In the genomic region with DNA sequence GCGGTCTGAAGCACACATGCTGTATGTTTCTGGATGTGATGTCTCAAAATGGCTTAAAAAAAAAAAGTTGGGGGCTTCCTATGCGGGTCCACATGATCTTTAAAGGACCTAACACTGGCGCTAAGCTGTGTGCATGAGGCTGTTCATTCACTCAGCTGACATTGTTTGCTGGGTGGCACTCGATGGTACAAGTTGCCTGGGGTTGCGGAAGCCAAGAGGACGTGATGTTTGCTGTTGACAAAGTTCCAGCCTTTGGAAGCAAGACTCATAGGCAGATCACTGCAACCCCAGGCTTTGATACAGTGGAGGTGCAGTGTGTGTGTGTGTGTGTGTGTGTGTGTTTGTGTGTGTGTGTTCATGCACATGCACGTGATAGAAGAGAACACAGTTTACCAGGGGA, we compare ENCODE assay signal across 25 cellular contexts. TPM values are rescaled to one million over a fixed set of nuclear protein-coding genes. Genes with fewer than 3 reads are reported as not detected.
DNase-seq lines count a peak whose midpoint lies in the region; ATAC-seq and TF ChIP-seq lines count a peak whose summit lies in the region.
"Had no signal": no experiment of that assay in that cellular context is flagged by ENCODE, and none has a peak within 500 bp of the region (broad histone marks: within the 10 kb centered on the region; RNA-seq: fewer than 3 reads in every experiment).

No MANE protein-coding gene starts in this region.

- no peak overlapping the region for H3K4me3 Mint-ChIP-seq in GM23338
- H3K4me3 Mint-ChIP-seq: activated naive CD8-positive, alpha-beta T cell; CD14-positive monocyte; WTC11 had no signal

- peaks cover 12% of the 10 kb centered on the region for H3K4me1 ChIP-seq in GM23338 (ENCODE audit: insufficient read depth)
- H3K4me1 ChIP-seq in left lung: peaks cover 5 to 7% of the 10 kb centered on the region in 2 donors

- H3K9me3 ChIP-seq in left lung: no peaks in the 10 kb centered on the region
- H3K9me3 ChIP-seq: neutrophil, upper lobe of left lung had no signal

- H3K4me1 Mint-ChIP-seq in GM23338: peaks cover 33% of the 10 kb centered on the region

- no peaks in the 10 kb centered on the region for H3K9me2 ChIP-seq in GM23338 (ENCODE audit: insufficient read depth)

- no peak for ATAC-seq in GM23338
- peak; percentile 34 for ATAC-seq in left lung
- ATAC-seq: SK-N-SH treated with all-trans-retinoic acid at 6 μM for 48 hours; stimulated activated naive CD8-positive, alpha-beta T cell treated with anti-CD3 and anti-CD28 coated beads, Interleukin-15, Interleukin-2, amounts not matched to agents 100 U/mL and 50 U/mL, for 24 hours had no signal

- peaks cover 14% of the 10 kb centered on the region for H3K36me3 Mint-ChIP-seq in GM23338 (ENCODE audit: low read depth)

- intact Hi-C loops in left lung (cut with DNase I): no loop called here

- H4K20me1 ChIP-seq in GM23338 (replicated peaks; ENCODE audit: insufficient read depth): no peaks in the 10 kb centered on the region

- DNase-seq in GM23338 (ENCODE audit: low spot score): no peak
- peak; percentile 18 for DNase-seq in cerebellar cortex (ENCODE audit: low spot score)
- no peak for DNase-seq in left lung
- DNase-seq in putamen (ENCODE audit: low spot score): peak; percentile 91
- no peak for DNase-seq in NCI-H524 treated with DMSO at 0.1 percent for 48 hours (lab: John Stamatoyannopoulos, UW)
- no peak for DNase-seq in NCI-H510A (lab: John Stamatoyannopoulos, UW)
- DNase-seq in NCI-H1105 (lab: John Stamatoyannopoulos, UW): no peak
- DNase-seq: activated CD8-positive, alpha-beta memory T cell treated with anti-CD3 and anti-CD28 coated beads, Interleukin-2, amount 50 U/mL, for 4 hours; EL; GOT3; IMR-90; NCI-H510A treated with DMSO at 0.1 percent for 48 hours; stimulated activated CD4-positive, alpha-beta T cell treated with anti-CD3 and anti-CD28 coated beads, Interleukin-12 subunit alpha, Interleukin-12 subunit beta, amount 100 ng/mL, for 4 hours; stimulated activated CD4-positive, alpha-beta T cell treated with anti-CD3 and anti-CD28 coated beads, Interleukin-4, amount 100 ng/mL, for 4 hours; stimulated activated naive CD8-positive, alpha-beta T cell treated with anti-CD3 and anti-CD28 coated beads, Interleukin-15, Interleukin-2, amounts not matched to agents 100 U/mL and 50 U/mL, for 24 hours had no signal

- H3K9me3 Mint-ChIP-seq in GM23338: peaks cover 22% of the 10 kb centered on the region
- H3K9me3 Mint-ChIP-seq: activated T-helper 2 cell treated with anti-CD3 and anti-CD28 coated beads, Interferon-gamma antibody, Interleukin-2, Interleukin-4, amounts not matched to agents 10 μg/mL and 5 μg/mL and 100 μg/mL, durations not matched to agents 14 hours and 24 hours and 36 hours; CD14-positive monocyte had no signal

- H3K27ac ChIP-seq in GM23338 (ENCODE audit: low read depth): no peak overlapping the region
- H3K27ac ChIP-seq in left lung: no peak overlapping the region
- H3K27ac ChIP-seq: neutrophil, upper lobe of left lung had no signal

- H3K27me3 ChIP-seq in GM23338 (ENCODE audit: insufficient read depth): no peaks in the 10 kb centered on the region
- H3K27me3 ChIP-seq in left lung: no peaks in the 10 kb centered on the region
- H3K27me3 ChIP-seq: neutrophil, upper lobe of left lung had no signal

- H3K27ac Mint-ChIP-seq in GM23338: peak overlapping the region; percentile 18; the same call in 1 of the 2 replicates
- H3K27ac Mint-ChIP-seq: activated naive CD8-positive, alpha-beta T cell; activated T-helper 2 cell treated with anti-CD3 and anti-CD28 coated beads, Interferon-gamma antibody, Interleukin-2, Interleukin-4, amounts not matched to agents 10 μg/mL and 5 μg/mL and 100 μg/mL, durations not matched to agents 14 hours and 24 hours and 36 hours; WTC11 had no signal

- no peak for TF ChIP-seq CTCF in GM23338 (conservative IDR thresholded peaks at IDR 0.05; ENCODE audit: low read depth in 2 of 2)
- no peak for TF ChIP-seq CTCF in left lung (IDR thresholded peaks at IDR 0.05)

- H3K4me2 ChIP-seq in GM23338: no peak overlapping the region

- no peaks in the 10 kb centered on the region for H3K79me2 ChIP-seq in GM23338 (replicated peaks; ENCODE audit: insufficient read depth)

- H3K4me3 ChIP-seq in GM23338: no peak overlapping the region
- no peak overlapping the region for H3K4me3 ChIP-seq in left lung
- H3K4me3 ChIP-seq: upper lobe of left lung had no signal

- H3F3A ChIP-seq in GM23338 (replicated peaks; ENCODE audit: low read depth): 0 out of 2 replicates have a peak, but pooled peaks cover 4% of the 10 kb centered on the region

- H3K36me3 ChIP-seq in GM23338 (ENCODE audit: insufficient read depth) (no peaks in the 10 kb centered on the region), left lung (no peaks in the 10 kb centered on the region)
- H3K36me3 ChIP-seq: neutrophil had no signal

- peaks cover 26% of the 10 kb centered on the region for H3K27me3 Mint-ChIP-seq in GM23338 (ENCODE audit: insufficient read depth, low read depth, poor library complexity)
- H3K27me3 Mint-ChIP-seq: activated naive CD8-positive, alpha-beta T cell had no signal

- H2AFZ ChIP-seq in GM23338: no peak overlapping the region

TF ChIP-seq in GM23338, 12 proteins besides CTCF, POLR2A, EP300 and RAD21:
- TF ChIP-seq ZNF331 (CRISPR knock-in tag; IDR thresholded peaks at IDR 0.05; ENCODE audit: low read depth) (no peak), POLR2AphosphoS5 (IDR thresholded peaks at IDR 0.05; ENCODE audit: low read depth) (no peak), JUNB (IDR thresholded peaks at IDR 0.05; ENCODE audit: unreplicated experiment) (no peak), NANOG (IDR thresholded peaks at IDR 0.05; ENCODE audit: borderline replicate concordance) (no peak)
TF ChIP-seq in GM23338: peak in this region for 0.

RNA-seq across cellular contexts. Expression of a gene that starts 29.5 kb away (rescaled TPM):
- not detected in 2 replicates for total RNA-seq in GM23338 (2014; rRNA removed; shearing (Covaris generic))
- 0.21 TPM in 1 of 2 replicates, not detected in the other for polyA plus RNA-seq in GM23338 (2016; fragmentation: Nextera tagmentation; extraction: Ambion mirVana)
- total RNA-seq in left lung: 1 to 10 TPM in 1 of 2 donors, not detected in 1; 2.9 TPM
- total RNA-seq: IMR-90, liver, RPMI7951 had no signal
- polyA plus RNA-seq: AG04450, CD14-positive monocyte, IMR-90, liver had no signal

RNA-seq across cellular contexts. Expression of a gene that starts 31.2 kb away (rescaled TPM):
- 3.9 and 5.2 TPM in 2 replicates for total RNA-seq in GM23338 (2014; rRNA removed; shearing (Covaris generic))
- 1.4 and 2.1 TPM in 2 replicates for polyA plus RNA-seq in GM23338 (2016; fragmentation: Nextera tagmentation; extraction: Ambion mirVana)
- total RNA-seq in left lung: 1 to 10 TPM; 6.9 to 7.7 TPM

RNA-seq across cellular contexts. Expression of a gene that starts 41.1 kb away (rescaled TPM):
- total RNA-seq in GM23338 (2014; rRNA removed; shearing (Covaris generic)): 231 and 286 TPM in 2 replicates
- 5,312 and 5,616 TPM in 2 replicates for polyA plus RNA-seq in GM23338 (2016; fragmentation: Nextera tagmentation; extraction: Ambion mirVana)
- 100 to 1,000 TPM; 624 to 726 TPM for total RNA-seq in left lung

Comparison
In these comparisons a context has a peak if more than half of its experiments do, and no peak if none do; other contexts are left out.
1. DNase-seq: peak in cerebellar cortex (single experiment) and putamen (single experiment); none in GM23338 (single experiment), left lung (0 of 2), NCI-H524 treated with DMSO at 0.1 percent for 48 hours (single experiment), NCI-H510A (single experiment) and NCI-H1105 (single experiment).